ENCODE assay signal across 21 cellular contexts in the genomic region with DNA sequence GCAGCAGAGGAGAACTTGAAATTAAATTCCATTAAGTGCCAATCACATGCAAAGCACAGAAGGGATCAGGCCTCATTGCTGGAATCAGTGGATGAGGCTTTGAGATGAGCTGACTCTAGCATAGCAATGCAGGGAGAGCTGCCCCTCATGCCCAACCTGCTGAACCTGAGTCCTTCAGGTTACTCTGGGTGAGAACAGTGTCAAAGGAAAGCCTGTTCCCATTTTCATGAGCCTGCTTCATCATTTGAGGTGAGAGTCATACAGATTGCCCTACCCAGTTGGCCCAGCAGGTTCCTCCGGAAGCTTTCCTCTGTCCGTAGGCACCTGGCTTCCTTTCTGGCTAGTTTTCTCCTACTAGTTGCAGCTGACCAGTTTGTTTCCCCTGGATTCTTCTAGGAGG. TPM values are rescaled to one million over a fixed set of nuclear protein-coding genes. Genes with fewer than 3 reads are reported as not detected.
DNase-seq lines count a peak whose midpoint lies in the region; ATAC-seq and TF ChIP-seq lines count a peak whose summit lies in the region.
"Had no signal": no experiment of that assay in that cellular context is flagged by ENCODE, and none has a peak within 500 bp of the region (broad histone marks: within the 10 kb centered on the region; RNA-seq: fewer than 3 reads in every experiment).

No MANE protein-coding gene starts in this region.

- no peak overlapping the region for H2AK5ac ChIP-seq in neuronal stem cell (ENCODE audit: low read depth, low read length)

- no peak overlapping the region for H2AFZ ChIP-seq in neuronal stem cell (ENCODE audit: low read length)

- H3K18ac ChIP-seq in neuronal stem cell (ENCODE audit: low read length) = no peak overlapping the region

- H3K14ac ChIP-seq in neuronal stem cell (ENCODE audit: low read length) = no peak overlapping the region

- H3K4ac ChIP-seq in neuronal stem cell (ENCODE audit: low read length) = no peak overlapping the region

- H3K79me1 ChIP-seq in neuronal stem cell (ENCODE audit: low read depth, low read length) = no peaks in the 10 kb centered on the region

- TF ChIP-seq CTCF in epithelial cell of esophagus (IDR thresholded peaks at IDR 0.05; ENCODE audit: insufficient read depth, low read depth, low read length, missing control alignments) = peak; percentile 17

- H3K9me3 ChIP-seq in neuronal stem cell (replicated peaks in 1 of 2; ENCODE audit: control insufficient read depth in 2 of 2, insufficient read depth in 1 of 2, low read depth in 1 of 2, low read length in 2 of 2) = no peaks in the 10 kb centered on the region
- H3K9me3 ChIP-seq: A549; BE2C; BLaER1 treated with 17β-estradiol and CSF1 and Interleukin-3, amounts not matched to agents 10 nM and 100 nM; HAP-1 had no signal

- no peak overlapping the region for H3K4me3 ChIP-seq in epithelial cell of esophagus (ENCODE audit: low read length)
- H3K4me3 ChIP-seq in neuronal stem cell (ENCODE audit: low read length in 2 of 2) = no peak overlapping the region
- H3K4me3 ChIP-seq: A549; BLaER1 treated with 17β-estradiol and CSF1 and Interleukin-3, amounts not matched to agents 10 nM and 100 nM; HAP-1 had no signal

- H3K36me3 ChIP-seq in neuronal stem cell (replicated peaks in 1 of 2; ENCODE audit: control insufficient read depth in 2 of 2, insufficient read depth in 2 of 2, low read length in 2 of 2) = no peaks in the 10 kb centered on the region
- H3K36me3 ChIP-seq: BE2C; BLaER1 treated with 17β-estradiol and CSF1 and Interleukin-3, amounts not matched to agents 10 nM and 100 nM; HAP-1 had no signal

- no peak overlapping the region for H3K23ac ChIP-seq in neuronal stem cell (ENCODE audit: low read depth, low read length, poor library complexity)

- no peak overlapping the region for H2BK120ac ChIP-seq in neuronal stem cell (ENCODE audit: low read depth, low read length)

- in situ Hi-C loops in G401 (cut with HindIII; ENCODE audit: low sequenced_read_pairs) = no loop called here
- in situ Hi-C loops in KBM-7 (cut with MboI; ENCODE audit: low pct_unique_long_range_greater_than_20kb, low sequenced_read_pairs) = no loop called here

- H4K91ac ChIP-seq in neuronal stem cell (ENCODE audit: low read depth, low read length, poor library complexity) = no peak overlapping the region

- DNase-seq in G401 (ENCODE audit: low spot score) (peak; percentile 18), epithelial cell of esophagus (ENCODE audit: low read depth) (peak; percentile 11), neuronal stem cell (ENCODE audit: low spot score) (no peak), KBM-7 (no peak), HuH-7 (ENCODE audit: low spot score) (no peak)
- DNase-seq: 8988T; ACHN; AML-193; BE2C; Calu3; CD4-positive, alpha-beta memory T cell; COR-L47; DMS53; DMS79 treated with DMSO at 0.1 percent for 48 hours; GOT3; HFFc6 had no signal

- no CpG with 5 or more reads among the region's 2 CpGs for WGBS in neuronal stem cell (ENCODE audit: extremely low coverage in 2 of 2, insufficient read length in 2 of 2, insufficient replicate concordance in 1 of 2), 2 donors

- ATAC-seq in HG03280 (IDR thresholded peaks at IDR 0.05; ENCODE audit: unreplicated experiment) = no peak
- ATAC-seq: A549 had no signal

- H3K4me1 ChIP-seq in neuronal stem cell (ENCODE audit: control insufficient read depth in 2 of 2, insufficient read depth in 1 of 2, low read depth in 1 of 2, low read length in 2 of 2) = peaks cover 3 to 5% of the 10 kb centered on the region in 2 donors
- H3K4me1 ChIP-seq: BE2C; BLaER1 treated with 17β-estradiol and CSF1 and Interleukin-3, amounts not matched to agents 10 nM and 100 nM; HAP-1 had no signal

- H2BK12ac ChIP-seq in neuronal stem cell (ENCODE audit: low read length) = no peak overlapping the region

- peak overlapping the region; percentile 29 for H4K8ac ChIP-seq in neuronal stem cell (ENCODE audit: low read depth, low read length)

- peaks cover 0 to 7% (median 0%) of the 10 kb centered on the region in 3 experiments for H3K27me3 ChIP-seq in neuronal stem cell (ENCODE audit: control insufficient read depth in 3 of 3, insufficient read depth in 3 of 3, low read depth in 1 of 3, low read length in 3 of 3)
- H3K27me3 ChIP-seq: BLaER1 treated with 17β-estradiol and CSF1 and Interleukin-3, amounts not matched to agents 10 nM and 100 nM had no signal

- no peak overlapping the region for H3K9ac ChIP-seq in neuronal stem cell (ENCODE audit: low read depth, low read length, poor library complexity)
- H3K9ac ChIP-seq: BLaER1 treated with 17β-estradiol and CSF1 and Interleukin-3, amounts not matched to agents 10 nM and 100 nM had no signal

- no peak overlapping the region for H2BK15ac ChIP-seq in neuronal stem cell (ENCODE audit: low read length)

- no peak overlapping the region for H3K4me2 ChIP-seq in neuronal stem cell (ENCODE audit: insufficient read depth, low read length, poor library complexity, severe bottlenecking)
- H3K4me2 ChIP-seq: A549; BLaER1 treated with 17β-estradiol and CSF1 and Interleukin-3, amounts not matched to agents 10 nM and 100 nM had no signal

- H3K27ac ChIP-seq in neuronal stem cell (replicated peaks; ENCODE audit: low read length) = no peak overlapping the region
- H3K27ac ChIP-seq: A549; BLaER1 treated with 17β-estradiol and CSF1 and Interleukin-3, amounts not matched to agents 10 nM and 100 nM had no signal

- H2BK5ac ChIP-seq in neuronal stem cell (ENCODE audit: low read length) = no peak overlapping the region

RNA-seq across cellular contexts. Expression of gene ZBTB16, which starts 25.9 kb away (rescaled TPM):
- total RNA-seq in G401 (2014; rRNA removed; shearing (Covaris generic)) = not detected in 2 replicates
- 18.2 TPM for polyA plus RNA-seq in neuronal stem cell (2013, experiment 1 of 2)
- 19.2 TPM for polyA plus RNA-seq in neuronal stem cell (2013, experiment 2 of 2)
- total RNA-seq: Calu3, Daoy, HFFc6 had no signal
- polyA plus RNA-seq: A549 had no signal

RNA-seq across cellular contexts. Expression of gene HTR3A, which starts 58.7 kb away (rescaled TPM):
- total RNA-seq in G401 (2014; rRNA removed; shearing (Covaris generic)) = not detected in 2 replicates
- polyA plus RNA-seq in neuronal stem cell (2013, experiment 1 of 2) = 0.21 TPM
- 0.18 TPM for polyA plus RNA-seq in neuronal stem cell (2013, experiment 2 of 2)
- total RNA-seq: Calu3; CD4-positive, alpha-beta memory T cell; Daoy; HFFc6 had no signal
- polyA plus RNA-seq: A549 had no signal

Comparison
In these comparisons a context has a peak if more than half of its experiments do, and no peak if none do; other contexts are left out.
1. DNase-seq: peak in G401 (single experiment) and epithelial cell of esophagus (single experiment); none in neuronal stem cell (single experiment), KBM-7 (single experiment) and HuH-7 (single experiment).